Comparison of ENCODE assay signal across 1 cellular context in genomic region chr12:85280984-85281946, GRCh38.
TF ChIP-seq lines count a peak whose summit lies in the region.

No MANE protein-coding gene starts in this region.

TF ChIP-seq in GM23338, 12 proteins besides CTCF, POLR2A, EP300 and RAD21 (continued from another document):
- TF ChIP-seq POLR2AphosphoS5 (IDR thresholded peaks at IDR 0.05; ENCODE audit: low read depth) = no peak
- no peak for TF ChIP-seq ETS1 (IDR thresholded peaks at IDR 0.05)
TF ChIP-seq in GM23338: peak in this region for 0.
